In the genomic region with DNA sequence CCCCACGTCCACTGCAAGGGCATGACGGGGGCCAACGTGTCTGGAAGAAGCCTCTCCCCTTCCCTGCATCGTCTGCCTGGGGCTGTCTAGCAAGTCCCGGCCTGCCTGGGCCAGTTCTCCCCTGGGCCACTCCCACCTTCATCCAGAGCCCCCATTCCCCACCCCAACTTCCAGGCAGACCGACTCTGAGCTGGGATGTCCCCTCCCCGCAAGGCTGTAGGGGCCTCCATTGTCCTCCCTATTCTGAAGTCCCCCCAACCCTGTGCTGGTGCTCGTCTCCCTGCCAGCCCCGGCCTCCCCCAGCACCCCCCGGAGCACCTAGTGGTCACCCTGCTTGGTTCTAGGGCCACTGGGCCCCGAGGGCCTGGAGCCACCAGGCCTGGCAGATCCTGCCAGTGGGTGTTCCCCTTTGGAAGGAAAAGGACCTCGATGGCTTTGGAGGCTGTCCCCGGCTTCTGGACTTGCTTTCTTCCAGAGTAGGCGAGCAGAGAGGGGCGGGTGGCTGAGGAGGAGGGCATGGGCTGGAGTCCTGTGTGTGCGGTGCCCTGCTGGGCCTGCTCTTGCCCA, we compare ENCODE assay signal across 17 cellular contexts. TPM values are rescaled to one million over a fixed set of nuclear protein-coding genes. Genes with fewer than 3 reads are reported as not detected.
DNase-seq lines count a peak whose midpoint lies in the region; ATAC-seq and TF ChIP-seq lines count a peak whose summit lies in the region.
"Had no signal": no experiment of that assay in that cellular context is flagged by ENCODE, and none has a peak within 500 bp of the region (broad histone marks: within the 10 kb centered on the region; RNA-seq: fewer than 3 reads in every experiment).

No MANE protein-coding gene starts in this region.

- H3K9ac ChIP-seq in trophoblast cell (ENCODE audit: low read length) = no peak overlapping the region

- H3K27me3 ChIP-seq in ascending aorta (no peaks in the 10 kb centered on the region), esophagus muscularis mucosa (no peaks in the 10 kb centered on the region), trophoblast cell (ENCODE audit: insufficient read depth, low read length) (no peaks in the 10 kb centered on the region), upper lobe of left lung (peaks cover 0 to 7% (median 2%) of the 10 kb centered on the region in 4 donors)
- H3K27me3 ChIP-seq: MG63 had no signal

- no peak overlapping the region for H2AFZ ChIP-seq in trophoblast cell (ENCODE audit: insufficient read depth, low read length, poor library complexity)

- no peak overlapping the region for H2AK5ac ChIP-seq in trophoblast cell (ENCODE audit: low read length)

- DNase-seq in ascending aorta (ENCODE audit: low spot score in 2 of 2) (no peak), esophagus muscularis mucosa (ENCODE audit: extremely low spot score) (no peak), trophoblast cell (no peak), upper lobe of left lung (peak in 1 of 2 donors; percentile 68), NCI-H446 (lab: John Stamatoyannopoulos, UW) (no peak), NCI-H2081 treated with DMSO at 0.1 percent for 48 hours (lab: John Stamatoyannopoulos, UW) (no peak)
- DNase-seq: activated CD4-positive, CD25-positive, alpha-beta regulatory T cell treated with anti-CD3 and anti-CD28 coated beads, Interleukin-2, amount 50 U/mL, for 72 hours; MG63; NCI-H2029; NCI-H526; OCI-M1; T1000 had no signal

- H3K4ac ChIP-seq in trophoblast cell (ENCODE audit: low read depth, low read length) = peak overlapping the region; percentile 38

- H3K4me3 ChIP-seq in ascending aorta (peak overlapping the region; percentile 37 to 75), esophagus muscularis mucosa (peak overlapping the region in 3 of 4 donors; percentile 1 to 31 (median 12)), trophoblast cell (ENCODE audit: low read depth, low read length) (no peak overlapping the region), upper lobe of left lung (no peak overlapping the region)
- H3K4me3 ChIP-seq: left lung, MG63, SK-N-MC had no signal

- H3K9me3 ChIP-seq in ascending aorta (no peaks in the 10 kb centered on the region), esophagus muscularis mucosa (no peaks in the 10 kb centered on the region), trophoblast cell (ENCODE audit: insufficient read depth, low read depth, low read length) (no peaks in the 10 kb centered on the region), upper lobe of left lung (no peaks in the 10 kb centered on the region)
- H3K9me3 ChIP-seq: left lung, MG63 had no signal

- no peak overlapping the region for H4K12ac ChIP-seq in trophoblast cell (ENCODE audit: low read depth, low read length)

- H3K14ac ChIP-seq in trophoblast cell (ENCODE audit: low read length) = peak overlapping the region; percentile 20

- TF ChIP-seq EP300 in esophagus muscularis mucosa (IDR thresholded peaks at IDR 0.05) = no peak
- TF ChIP-seq EP300 in upper lobe of left lung (IDR thresholded peaks at IDR 0.05) = no peak

- TF ChIP-seq CTCF in ascending aorta (IDR thresholded peaks at IDR 0.05) (no peak), esophagus muscularis mucosa (IDR thresholded peaks at IDR 0.05) (no peak), upper lobe of left lung (IDR thresholded peaks at IDR 0.05) (no peak)

- TF ChIP-seq POLR2A in esophagus muscularis mucosa (IDR thresholded peaks at IDR 0.05; ENCODE audit: low read depth) (no peak), upper lobe of left lung (IDR thresholded peaks at IDR 0.05) (no peak)

- H3K27ac ChIP-seq in ascending aorta (peak overlapping the region; percentile 93 to 94), esophagus muscularis mucosa (replicated peaks in 1 of 4) (peak overlapping the region; percentile 96 to 97 (median 96)), trophoblast cell (ENCODE audit: low read depth, low read length) (no peak overlapping the region), upper lobe of left lung (peak overlapping the region; percentile 93 to 96 (median 94))
- H3K27ac ChIP-seq: SK-N-MC had no signal

- 46% methylated on average over 6 of the region's 16 CpGs for WGBS in esophagus muscularis mucosa
- no CpG with 5 or more reads among the region's 16 CpGs for WGBS in trophoblast cell (ENCODE audit: extremely low coverage, insufficient coverage, insufficient read length)
- 61 to 68% methylated on average over 8 to 12 of the region's 16 CpGs for WGBS in upper lobe of left lung, 2 donors

- no peak for ATAC-seq in upper lobe of left lung (ENCODE audit: low FRiP score in 2 of 2)
- ATAC-seq in HG03439 (IDR thresholded peaks at IDR 0.05; ENCODE audit: unreplicated experiment) = no peak
- ATAC-seq: left lung; natural killer cell treated with Interleukin-12 subunit alpha and Interleukin-12 subunit beta and Interleukin-15 and Interleukin-18, amount 100 ng/mL, for 72 hours had no signal

- H3K4me2 ChIP-seq in trophoblast cell (ENCODE audit: low read length) = no peak overlapping the region

- H4K8ac ChIP-seq in trophoblast cell (ENCODE audit: low read depth, low read length) = peak overlapping the region; percentile 12

- H2BK120ac ChIP-seq in trophoblast cell (ENCODE audit: insufficient read depth, low read length, poor library complexity) = peak overlapping the region; percentile 12

- no peak overlapping the region for H2BK12ac ChIP-seq in trophoblast cell (ENCODE audit: low read length)

- H3K79me1 ChIP-seq in trophoblast cell (ENCODE audit: low read length) = peaks cover 17% of the 10 kb centered on the region

- H3K36me3 ChIP-seq in ascending aorta (no peaks in the 10 kb centered on the region), esophagus muscularis mucosa (no peaks in the 10 kb centered on the region), trophoblast cell (ENCODE audit: control insufficient read depth in 1 of 2, insufficient read depth in 2 of 2, low read length in 2 of 2) (peaks cover 0 to 2% of the 10 kb centered on the region in 2 experiments), upper lobe of left lung (no peaks in the 10 kb centered on the region)
- H3K36me3 ChIP-seq: left lung had no signal

- H3K23ac ChIP-seq in trophoblast cell (ENCODE audit: low read length) = no peak overlapping the region

- peaks cover 11% of the 10 kb centered on the region for H3K79me2 ChIP-seq in trophoblast cell (ENCODE audit: control insufficient read depth, insufficient read depth, low read length, poor library complexity)

- peak overlapping the region; percentile 44 for H3K18ac ChIP-seq in trophoblast cell (ENCODE audit: low read length)

- no peak overlapping the region for H2BK5ac ChIP-seq in trophoblast cell (ENCODE audit: low read depth, low read length, poor library complexity)

- H3K4me1 ChIP-seq in ascending aorta (peaks cover 60 to 78% of the 10 kb centered on the region in 2 donors), esophagus muscularis mucosa (peaks cover 76 to 95% (median 94%) of the 10 kb centered on the region in 4 donors), trophoblast cell (ENCODE audit: control insufficient read depth in 1 of 2, insufficient read depth in 2 of 2, low read length in 2 of 2) (peaks cover 43 to 58% of the 10 kb centered on the region in 2 experiments), upper lobe of left lung (peaks cover 75 to 97% (median 88%) of the 10 kb centered on the region in 4 donors)

- H4K91ac ChIP-seq in trophoblast cell (ENCODE audit: low read depth, low read length) = peak overlapping the region; percentile 69

- intact Hi-C loops in ascending aorta (cut with DNase I) = loop anchor here (10.0 kb wide), 1 partner anchor 376 kb away; no protein-coding TSS in a partner anchor
- intact Hi-C loops in esophagus muscularis mucosa (cut with DNase I) = no loop called here

RNA-seq across cellular contexts. Expression of gene GLIS2, which starts 4.8 kb away (rescaled TPM):
- total RNA-seq in ascending aorta (16.8 TPM), esophagus muscularis mucosa (10 to 100 TPM; 10.8 to 32.6 (median 14.9) TPM), upper lobe of left lung (10 to 100 TPM; 10.5 to 35.2 (median 22.6) TPM)
- polyA plus RNA-seq in trophoblast cell (2013) = 22.5 and 23.2 TPM in 2 replicates
- polyA plus RNA-seq: CD14-positive monocyte had no signal

RNA-seq across cellular contexts. Expression of gene PAM16, which starts 30.5 kb away (rescaled TPM):
- total RNA-seq in ascending aorta = 26.6 TPM
- 10 to 100 TPM; 24.5 to 44.1 (median 40.2) TPM for total RNA-seq in esophagus muscularis mucosa
- 40.6 and 45.5 TPM in 2 replicates for polyA plus RNA-seq in trophoblast cell (2013)
- total RNA-seq in upper lobe of left lung = 10 to 100 TPM; 45.5 to 71.8 (median 62.6) TPM

RNA-seq across cellular contexts. Expression of gene TFAP4, which starts 47.8 kb away (rescaled TPM):
- total RNA-seq in ascending aorta (5.3 TPM), esophagus muscularis mucosa (1 to 10 TPM; 2.8 to 4.6 (median 3.7) TPM), upper lobe of left lung (10 to 100 TPM in 3 of 6 donors, 1 to 10 TPM in 3; 3.7 to 24.1 (median 8.9) TPM)
- polyA plus RNA-seq in trophoblast cell (2013) = 4.5 and 4.6 TPM in 2 replicates

RNA-seq across cellular contexts. Expression of gene VASN, which starts 51.0 kb away (rescaled TPM):
- total RNA-seq in ascending aorta = 218 TPM
- 10 to 100 TPM in 3 of 4 donors, 1 to 10 TPM in 1; 7.1 to 31.3 (median 21.7) TPM for total RNA-seq in esophagus muscularis mucosa
- 17.6 and 18.2 TPM in 2 replicates for polyA plus RNA-seq in trophoblast cell (2013)
- 10 to 100 TPM; 11.4 to 40.6 (median 30.2) TPM for total RNA-seq in upper lobe of left lung
- polyA plus RNA-seq: CD14-positive monocyte had no signal

Comparison
In these comparisons a context has a peak if more than half of its experiments do, and no peak if none do; other contexts are left out.
1. H3K4me3 ChIP-seq: peak in ascending aorta (2 of 2) and esophagus muscularis mucosa (3 of 4); none in trophoblast cell (single experiment) and upper lobe of left lung (0 of 4).